Comparison of ENCODE assay signal across 8 cellular contexts in the genomic region with DNA sequence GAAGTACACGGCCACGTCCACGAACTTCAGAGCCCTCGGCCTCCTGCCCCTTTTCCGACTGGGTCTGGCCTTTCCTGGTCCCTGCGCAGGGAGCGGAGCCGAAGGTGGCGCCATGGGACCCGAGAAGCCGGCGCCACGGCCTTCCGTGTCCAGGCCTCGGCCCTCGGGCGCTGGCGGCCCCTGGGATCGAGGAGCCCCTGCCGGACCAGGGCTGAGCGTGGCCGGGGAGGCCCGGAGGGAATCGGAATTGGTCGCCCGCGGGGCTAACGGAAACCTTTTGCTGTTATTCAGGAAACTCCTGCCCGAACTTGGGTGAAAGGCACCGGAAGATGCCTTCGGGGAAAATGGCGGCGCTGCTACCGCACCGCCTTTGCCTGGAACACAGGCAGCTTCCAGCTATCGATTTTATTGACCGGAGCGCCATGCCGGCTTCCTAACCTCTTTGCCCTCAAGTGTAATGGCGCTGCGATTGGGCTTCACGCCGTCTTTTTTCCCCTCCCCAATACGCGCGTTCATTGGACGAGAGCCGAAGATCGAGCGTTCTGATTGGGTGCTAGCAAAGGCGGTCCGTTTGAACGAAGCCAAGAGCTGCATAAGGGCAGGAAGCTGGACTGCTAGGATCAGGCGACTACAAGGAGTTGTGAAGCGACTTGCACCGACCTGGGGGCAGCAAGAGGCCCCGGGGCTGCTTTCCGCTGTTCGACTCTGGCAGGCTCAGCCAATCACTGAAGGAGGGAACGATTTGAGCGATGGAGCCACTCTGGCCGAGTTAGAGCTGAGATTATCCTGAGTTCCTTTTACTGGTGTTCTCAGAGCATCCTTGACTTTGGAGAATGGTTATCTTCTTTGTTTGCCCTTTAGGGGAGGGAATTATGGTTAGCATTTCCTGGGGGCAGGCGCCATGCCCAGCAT. TPM values are rescaled to one million over a fixed set of nuclear protein-coding genes. Genes with fewer than 3 reads are reported as not detected.
DNase-seq lines count a peak whose midpoint lies in the region; ATAC-seq and TF ChIP-seq lines count a peak whose summit lies in the region.

A gene (minus strand): TSS at position 462 of the 912 bp plus-strand sequence. CDS start 348 bp downstream, at position 114.

- no peaks in the 10 kb centered on the region for H3K36me3 Mint-ChIP-seq in IgD-negative memory B cell

- H3K4me1 Mint-ChIP-seq in IgD-negative memory B cell, result peaks cover 12 to 16% (median 14%) of the 10 kb centered on the region in 3 donors

- peak; percentile 98 for DNase-seq in DMS 273 (lab: John Stamatoyannopoulos, UW; ENCODE audit: unreplicated experiment)
- DNase-seq in OCI-M2 (lab: John Stamatoyannopoulos, UW; ENCODE audit: unreplicated experiment), result peak; percentile 74
- peak; percentile 96 for DNase-seq in activated T-cell treated with anti-CD3 and anti-CD28 coated beads for 4 hours
- DNase-seq in epithelial cell of prostate (ENCODE audit: low read depth, low spot score), result peak; percentile 60
- peak; percentile 92 to 97 (median 96) for DNase-seq in mucosa of descending colon
- DNase-seq in stimulated activated CD8-positive, alpha-beta memory T cell treated with anti-CD3 and anti-CD28 coated beads, Interleukin-4, amount 100 ng/mL, for 24 hours (ENCODE audit: low read depth), result peak; percentile 87

- ATAC-seq in GM21528 (IDR thresholded peaks at IDR 0.05; ENCODE audit: low FRiP score, unreplicated experiment) (peak; percentile 79), mucosa of descending colon (peak; percentile 98)

- peak within 1 kb of the TSS; percentile 93 to 99 (median 98) for H3K4me3 Mint-ChIP-seq in IgD-negative memory B cell

- H3K27ac Mint-ChIP-seq in IgD-negative memory B cell, result peak within 1 kb of the TSS; percentile 90 to 98 (median 98)

- H3K9me3 ChIP-seq in mucosa of descending colon, result no peaks in the 10 kb centered on the region

- peak within 1 kb of the TSS; percentile 58 for H3K27ac ChIP-seq in epithelial cell of prostate

- TF ChIP-seq CTCF in mucosa of descending colon (IDR thresholded peaks at IDR 0.05), result no peak

- no peaks in the 10 kb centered on the region for H3K36me3 ChIP-seq in mucosa of descending colon (ENCODE audit: low read depth)

- peak within 1 kb of the TSS; percentile 94 for H3K4me3 ChIP-seq in mucosa of descending colon

- intact Hi-C loops in mucosa of descending colon (cut with DNase I, micrococcal nuclease), result no loop called here

- H3K9me3 Mint-ChIP-seq in IgD-negative memory B cell, result no peaks in the 10 kb centered on the region

- H3K4me1 ChIP-seq in mucosa of descending colon (ENCODE audit: low read depth), result no peaks in the 10 kb centered on the region

- H3K27me3 Mint-ChIP-seq in IgD-negative memory B cell, result no peaks in the 10 kb centered on the region

RNA-seq across cellular contexts. Expression of the gene that starts here (rescaled TPM):
- 12.8 TPM for polyA plus RNA-seq in IgD-negative memory B cell
- 10 to 100 TPM in 2 of 3 donors, 1 to 10 TPM in 1; 7.6 to 10.7 (median 10.5) TPM for total RNA-seq in mucosa of descending colon

Comparison
In these comparisons a context has a peak if more than half of its experiments do, and no peak if none do; other contexts are left out.
1. Peak in every context shown above with its lines: DNase-seq, ATAC-seq, H3K4me3 ChIP-seq and H3K27ac ChIP-seq.